ENCODE assay signal across 25 cellular contexts in the genomic region with DNA sequence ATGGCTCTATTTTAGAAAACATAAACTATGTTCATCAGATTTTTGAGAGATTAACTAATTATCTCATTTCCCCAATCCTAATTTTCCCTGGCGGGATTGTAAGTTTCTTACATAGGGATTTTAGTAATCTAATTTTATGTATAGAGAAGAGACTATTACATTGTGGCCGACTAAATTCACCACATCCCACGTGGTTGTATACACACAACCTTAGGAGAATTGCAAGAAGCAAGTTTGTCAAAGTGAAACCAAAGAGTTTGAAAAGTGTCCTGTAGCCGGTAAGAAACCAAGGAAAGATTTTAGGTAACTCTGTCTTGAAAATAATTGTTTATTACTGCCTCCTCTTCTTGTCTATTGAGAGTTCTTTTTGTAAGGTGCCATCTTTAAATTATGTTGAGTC.
"Had no signal": no experiment of that assay in that cellular context is flagged by ENCODE, and none has a peak within 500 bp of the region (broad histone marks: within the 10 kb centered on the region; RNA-seq: fewer than 3 reads in every experiment).

No MANE protein-coding gene starts in this region.

- H3K9me3 ChIP-seq: colonic mucosa, gastrocnemius medialis, left ventricle myocardium inferior, ovary, right lobe of liver, uterus had no signal

- H3K27me3 ChIP-seq: colonic mucosa, gastrocnemius medialis, hepatocyte, ovary, right lobe of liver, uterus had no signal

- H3K4me3 Mint-ChIP-seq: activated CD4-positive, alpha-beta memory T cell treated with anti-CD3 and anti-CD28 coated beads for 36 hours; activated CD4-positive, alpha-beta T cell treated with anti-CD3 and anti-CD28 coated beads, Interleukin-2, amount 10 ng/mL, durations not matched to agents 24 days and 14 days; activated naive CD4-positive, alpha-beta T cell treated with anti-CD3 and anti-CD28 coated beads, Interleukin-2, amount 10 ng/mL, durations not matched to agents 7 days and 5 days; activated T-cell treated with anti-CD3 and anti-CD28 coated beads, Interleukin-2, amount 50 U/mL, for 24 hours; nephron; stimulated activated effector memory CD8-positive, alpha-beta T cell treated with anti-CD3 and anti-CD28 coated beads, Interleukin-12 subunit alpha, Interleukin-12 subunit beta, amount 100 ng/mL, for 72 hours; stimulated activated naive CD8-positive, alpha-beta T cell treated with anti-CD3 and anti-CD28 coated beads, Interleukin-15, amount 100 ng/mL, for 72 hours; type B pancreatic cell had no signal

- H3K27ac Mint-ChIP-seq: activated CD4-positive, alpha-beta memory T cell treated with anti-CD3 and anti-CD28 coated beads for 36 hours; activated CD4-positive, alpha-beta T cell treated with anti-CD3 and anti-CD28 coated beads, Interleukin-2, amount 10 ng/mL, durations not matched to agents 24 days and 14 days; activated naive CD4-positive, alpha-beta T cell treated with anti-CD3 and anti-CD28 coated beads, Interleukin-2, amount 10 ng/mL, durations not matched to agents 7 days and 5 days; activated T-cell treated with anti-CD3 and anti-CD28 coated beads, Interleukin-2, amount 50 U/mL, for 24 hours; progenitor cell of endocrine pancreas; stimulated activated effector memory CD8-positive, alpha-beta T cell treated with anti-CD3 and anti-CD28 coated beads, Interleukin-12 subunit alpha, Interleukin-12 subunit beta, amount 100 ng/mL, for 72 hours; stimulated activated naive CD8-positive, alpha-beta T cell treated with anti-CD3 and anti-CD28 coated beads, Interleukin-15, amount 100 ng/mL, for 72 hours; type B pancreatic cell had no signal

- H3K9me3 Mint-ChIP-seq: activated naive CD4-positive, alpha-beta T cell treated with anti-CD3 and anti-CD28 coated beads, Interleukin-2, amount 10 ng/mL, durations not matched to agents 7 days and 5 days had no signal

- H3K4me2 ChIP-seq: hepatocyte had no signal

- H2AFZ ChIP-seq: hepatocyte had no signal

- H3K4me1 ChIP-seq: colonic mucosa, gastrocnemius medialis, left ventricle myocardium inferior, right lobe of liver had no signal

- ATAC-seq: gastrocnemius medialis, right lobe of liver had no signal

- H3K27me3 Mint-ChIP-seq: activated CD4-positive, alpha-beta memory T cell treated with anti-CD3 and anti-CD28 coated beads for 36 hours; activated CD4-positive, alpha-beta T cell treated with anti-CD3 and anti-CD28 coated beads, Interleukin-2, amount 10 ng/mL, durations not matched to agents 24 days and 14 days; activated naive CD4-positive, alpha-beta T cell treated with anti-CD3 and anti-CD28 coated beads, Interleukin-2, amount 10 ng/mL, durations not matched to agents 7 days and 5 days; activated T-cell treated with anti-CD3 and anti-CD28 coated beads, Interleukin-2, amount 50 U/mL, for 24 hours; progenitor cell of endocrine pancreas; stimulated activated naive CD8-positive, alpha-beta T cell treated with anti-CD3 and anti-CD28 coated beads, Interleukin-15, amount 100 ng/mL, for 72 hours; type B pancreatic cell had no signal

- H3K36me3 ChIP-seq: colonic mucosa, gastrocnemius medialis, left ventricle myocardium inferior, ovary, right lobe of liver, uterus had no signal

- H3K4me1 Mint-ChIP-seq: activated CD4-positive, alpha-beta T cell treated with anti-CD3 and anti-CD28 coated beads, Interleukin-2, amount 10 ng/mL, durations not matched to agents 24 days and 14 days; activated naive CD4-positive, alpha-beta T cell treated with anti-CD3 and anti-CD28 coated beads, Interleukin-2, amount 10 ng/mL, durations not matched to agents 7 days and 5 days; stimulated activated effector memory CD8-positive, alpha-beta T cell treated with anti-CD3 and anti-CD28 coated beads, Interleukin-12 subunit alpha, Interleukin-12 subunit beta, amount 100 ng/mL, for 72 hours; stimulated activated naive CD8-positive, alpha-beta T cell treated with anti-CD3 and anti-CD28 coated beads, Interleukin-15, amount 100 ng/mL, for 72 hours had no signal

- H3K36me3 Mint-ChIP-seq: activated CD4-positive, alpha-beta memory T cell treated with anti-CD3 and anti-CD28 coated beads for 36 hours; activated naive CD4-positive, alpha-beta T cell treated with anti-CD3 and anti-CD28 coated beads, Interleukin-2, amount 10 ng/mL, durations not matched to agents 7 days and 5 days; stimulated activated effector memory CD8-positive, alpha-beta T cell treated with anti-CD3 and anti-CD28 coated beads, Interleukin-12 subunit alpha, Interleukin-12 subunit beta, amount 100 ng/mL, for 72 hours; type B pancreatic cell had no signal

- DNase-seq: activated CD4-positive, alpha-beta memory T cell treated with anti-CD3 and anti-CD28 coated beads for 36 hours; activated CD4-positive, alpha-beta T cell treated with anti-CD3 and anti-CD28 coated beads, Interleukin-2, amount 10 ng/mL, durations not matched to agents 24 days and 14 days; activated CD4-positive, CD25-positive, alpha-beta regulatory T cell treated with anti-CD3 and anti-CD28 coated beads, Interleukin-2, amount 50 U/mL, for 72 hours; activated CD8-positive, alpha-beta memory T cell treated with anti-CD3 and anti-CD28 coated beads, Interleukin-2, amount 50 U/mL, for 48 hours; activated gamma-delta T cell; activated naive CD4-positive, alpha-beta T cell treated with anti-CD3 and anti-CD28 coated beads, Interleukin-2, amount 10 ng/mL, durations not matched to agents 7 days and 5 days; activated T-cell treated with anti-CD3 and anti-CD28 coated beads, Interleukin-2, amount 50 U/mL, for 24 hours; amygdala; colonic mucosa; effector CD8-positive, alpha-beta T cell; gastrocnemius medialis; islet precursor cell; left ventricle myocardium inferior; ovary; right lobe of liver; stimulated activated CD4-positive, alpha-beta T cell treated with anti-CD3 and anti-CD28 coated beads, Interleukin-4, amount 100 ng/mL, for 24 hours; stimulated activated naive CD8-positive, alpha-beta T cell treated with anti-CD3 and anti-CD28 coated beads, Interleukin-15, amount 100 ng/mL, for 72 hours; substantia nigra; uterus had no signal

- H3K4me3 ChIP-seq: colonic mucosa, gastrocnemius medialis, hepatocyte, left ventricle myocardium inferior, ovary, right lobe of liver, skin epidermis, uterus had no signal

- H3K27ac ChIP-seq: colonic mucosa, gastrocnemius medialis, hepatocyte, left ventricle myocardium inferior, ovary, right lobe of liver had no signal
